In the genomic region with DNA sequence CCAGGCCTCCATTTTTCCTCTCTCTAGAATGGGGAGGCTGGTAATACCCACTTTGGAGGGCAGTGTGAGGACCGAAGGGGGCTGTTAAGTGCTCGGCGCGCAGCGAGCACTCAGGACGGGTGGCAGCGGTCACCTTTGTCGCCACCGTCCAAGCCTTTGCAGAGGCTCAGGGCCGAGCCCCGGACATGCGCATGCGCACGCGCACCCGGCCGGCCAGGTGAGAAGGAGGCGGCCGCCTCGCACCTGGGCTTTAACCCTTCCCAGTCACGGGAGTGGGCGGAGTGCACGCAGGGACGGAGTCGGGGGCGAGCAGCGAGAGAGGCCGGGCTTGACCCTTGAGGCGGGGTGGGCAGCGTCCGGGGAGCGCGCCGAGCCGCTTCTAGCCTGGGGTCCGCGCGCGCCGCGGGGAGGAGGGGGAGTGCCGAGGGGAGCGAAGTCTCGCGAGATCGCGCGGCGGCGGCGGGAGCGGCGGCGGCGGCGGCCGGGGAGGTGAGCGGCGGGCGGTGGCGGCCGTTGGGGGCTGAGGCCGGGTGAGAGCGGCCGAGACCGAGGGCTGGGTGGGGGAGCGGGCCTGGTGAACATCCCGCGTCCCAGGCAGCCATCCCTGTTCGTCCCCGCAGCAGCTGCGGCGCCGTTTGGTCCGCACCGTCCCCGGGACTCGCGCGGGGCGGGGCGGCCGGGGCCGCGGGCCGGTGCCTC, we compare ENCODE assay signal across 8 cellular contexts. TPM values are rescaled to one million over a fixed set of nuclear protein-coding genes. Genes with fewer than 3 reads are reported as not detected.
DNase-seq lines count a peak whose midpoint lies in the region; ATAC-seq, FAIRE-seq and TF ChIP-seq lines count a peak whose summit lies in the region.

A gene with protein sequence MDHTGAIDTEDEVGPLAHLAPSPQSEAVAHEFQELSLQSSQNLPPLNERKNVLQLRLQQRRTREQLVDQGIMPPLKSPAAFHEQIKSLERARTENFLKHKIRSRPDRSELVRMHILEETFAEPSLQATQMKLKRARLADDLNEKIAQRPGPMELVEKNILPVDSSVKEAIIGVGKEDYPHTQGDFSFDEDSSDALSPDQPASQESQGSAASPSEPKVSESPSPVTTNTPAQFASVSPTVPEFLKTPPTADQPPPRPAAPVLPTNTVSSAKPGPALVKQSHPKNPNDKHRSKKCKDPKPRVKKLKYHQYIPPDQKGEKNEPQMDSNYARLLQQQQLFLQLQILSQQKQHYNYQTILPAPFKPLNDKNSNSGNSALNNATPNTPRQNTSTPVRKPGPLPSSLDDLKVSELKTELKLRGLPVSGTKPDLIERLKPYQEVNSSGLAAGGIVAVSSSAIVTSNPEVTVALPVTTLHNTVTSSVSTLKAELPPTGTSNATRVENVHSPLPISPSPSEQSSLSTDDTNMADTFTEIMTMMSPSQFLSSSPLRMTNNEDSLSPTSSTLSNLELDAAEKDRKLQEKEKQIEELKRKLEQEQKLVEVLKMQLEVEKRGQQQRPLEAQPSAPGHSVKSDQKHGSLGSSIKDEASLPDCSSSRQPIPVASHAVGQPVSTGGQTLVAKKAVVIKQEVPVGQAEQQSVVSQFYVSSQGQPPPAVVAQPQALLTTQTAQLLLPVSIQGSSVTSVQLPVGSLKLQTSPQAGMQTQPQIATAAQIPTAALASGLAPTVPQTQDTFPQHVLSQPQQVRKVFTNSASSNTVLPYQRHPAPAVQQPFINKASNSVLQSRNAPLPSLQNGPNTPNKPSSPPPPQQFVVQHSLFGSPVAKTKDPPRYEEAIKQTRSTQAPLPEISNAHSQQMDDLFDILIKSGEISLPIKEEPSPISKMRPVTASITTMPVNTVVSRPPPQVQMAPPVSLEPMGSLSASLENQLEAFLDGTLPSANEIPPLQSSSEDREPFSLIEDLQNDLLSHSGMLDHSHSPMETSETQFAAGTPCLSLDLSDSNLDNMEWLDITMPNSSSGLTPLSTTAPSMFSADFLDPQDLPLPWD (plus strand): TSS at position 443 of the 699 bp plus-strand sequence. CDS start 69,288 bp downstream, outside the sequence.

- peak within 1 kb of the TSS; percentile 94 for H3K27ac Mint-ChIP-seq in Caco-2 (ENCODE audit: unreplicated experiment)
- peak within 1 kb of the TSS; percentile 76 to 94 (median 90) for H3K27ac Mint-ChIP-seq in naive thymus-derived CD8-positive, alpha-beta T cell
- H3K27ac Mint-ChIP-seq in stimulated activated naive B cell treated with anti-CD40 and anti-IgM and Interleukin-4, amounts not matched to agents 10 μg/mL and 1 μg/mL and 100 μg/mL, for 72 hours, result peak within 1 kb of the TSS; percentile 96

- no TSS peak for BruUV-seq in Caco-2 (replicated peaks; lab: Mats Ljungman, UMichigan)

- DNase-seq in Caco-2 (peak; percentile 95), HTR-8/SVneo (ENCODE audit: insufficient read length, low spot score) (peak; percentile 74), Peyer's patch (peak; percentile 76 to 91 (median 90)), fibroblast of gingiva (ENCODE audit: low read depth) (peak; percentile 50)
- DNase-seq in activated T-helper 1 cell treated with anti-CD3 and anti-CD28 coated beads, Interleukin-2, amount 50 U/mL, for 16 hours (ENCODE audit: low read depth in 1 of 2, low spot score in 1 of 2), result peak; percentile 57 to 68
- peak; percentile 61 to 91 (median 83) for DNase-seq in naive thymus-derived CD8-positive, alpha-beta T cell
- DNase-seq in stimulated activated naive B cell treated with anti-CD40 and anti-IgM and Interleukin-4, amounts not matched to agents 10 μg/mL and 1 μg/mL and 100 μg/mL, for 72 hours, result peak; percentile 80

- TF ChIP-seq POLR2A in Peyer's patch (IDR thresholded peaks at IDR 0.05), result peak; percentile 46 to 48

- H3K4me3 ChIP-seq in Caco-2 (ENCODE audit: low read depth, low read length), result peak within 1 kb of the TSS; percentile 68
- H3K4me3 ChIP-seq in Peyer's patch, result peak within 1 kb of the TSS; percentile 58 to 99 (median 95)

- peak within 1 kb of the TSS; percentile 90 for H3K4me3 Mint-ChIP-seq in Caco-2 (ENCODE audit: unreplicated experiment)
- H3K4me3 Mint-ChIP-seq in naive thymus-derived CD8-positive, alpha-beta T cell, result peak within 1 kb of the TSS; percentile 84 to 93 (median 89)
- peak within 1 kb of the TSS; percentile 93 for H3K4me3 Mint-ChIP-seq in stimulated activated naive B cell treated with anti-CD40 and anti-IgM and Interleukin-4, amounts not matched to agents 10 μg/mL and 1 μg/mL and 100 μg/mL, for 72 hours

- H3K27me3 ChIP-seq in Caco-2 (replicated peaks; ENCODE audit: control insufficient read depth, insufficient read depth, low read length) (no peaks in the 10 kb centered on the region), Peyer's patch (no peaks in the 10 kb centered on the region)

- intact Hi-C loops in Caco-2 (cut with micrococcal nuclease; ENCODE audit: unreplicated experiment), result loop anchor here (5.0 kb wide), 1 partner anchor 116 kb away; no protein-coding TSS in a partner anchor

- H3K9me3 ChIP-seq in Caco-2 (no peaks in the 10 kb centered on the region), Peyer's patch (no peaks in the 10 kb centered on the region)

- no peaks in the 10 kb centered on the region for H3K27me3 Mint-ChIP-seq in Caco-2 (ENCODE audit: insufficient read depth, unreplicated experiment)
- peaks cover 0 to 4% (median 0%) of the 10 kb centered on the region in 5 donors for H3K27me3 Mint-ChIP-seq in naive thymus-derived CD8-positive, alpha-beta T cell
- H3K27me3 Mint-ChIP-seq in stimulated activated naive B cell treated with anti-CD40 and anti-IgM and Interleukin-4, amounts not matched to agents 10 μg/mL and 1 μg/mL and 100 μg/mL, for 72 hours, result peaks cover 12 to 16% of the 10 kb centered on the region in 2 donors

- no peak for FAIRE-seq in HTR-8/SVneo (lab: Jason Lieb, UNC)

- no peaks in the 10 kb centered on the region for H3K9me3 Mint-ChIP-seq in Caco-2 (ENCODE audit: unreplicated experiment)
- no peaks in the 10 kb centered on the region for H3K9me3 Mint-ChIP-seq in naive thymus-derived CD8-positive, alpha-beta T cell
- no peaks in the 10 kb centered on the region for H3K9me3 Mint-ChIP-seq in stimulated activated naive B cell treated with anti-CD40 and anti-IgM and Interleukin-4, amounts not matched to agents 10 μg/mL and 1 μg/mL and 100 μg/mL, for 72 hours

- H3K36me3 Mint-ChIP-seq in Caco-2 (ENCODE audit: insufficient read depth, unreplicated experiment), result peaks cover 8% of the 10 kb centered on the region
- H3K36me3 Mint-ChIP-seq in naive thymus-derived CD8-positive, alpha-beta T cell, result no peaks in the 10 kb centered on the region
- H3K36me3 Mint-ChIP-seq in stimulated activated naive B cell treated with anti-CD40 and anti-IgM and Interleukin-4, amounts not matched to agents 10 μg/mL and 1 μg/mL and 100 μg/mL, for 72 hours, result no peaks in the 10 kb centered on the region

- CTCF ChIA-PET in Caco-2 (lab: Charles Lee), result interaction anchor here (0.9 kb wide), 1 partner anchor 151 kb away, joined by 4 read pairs; a partner anchor contains a TSS

- H3K27ac ChIP-seq in Peyer's patch, result peak within 1 kb of the TSS; percentile 81 to 93 (median 86)

- ATAC-seq in GM21360 (IDR thresholded peaks at IDR 0.05; ENCODE audit: unreplicated experiment), result peak; percentile 62
- peak; percentile 86 to 89 for ATAC-seq in naive thymus-derived CD8-positive, alpha-beta T cell
- ATAC-seq in stimulated activated naive B cell treated with anti-CD40 and anti-IgM and Interleukin-4, amounts not matched to agents 10 μg/mL and 1 μg/mL and 100 μg/mL, for 72 hours (replicated peaks), result peak; percentile 87 to 90

- POLR2A ChIA-PET in Caco-2 (lab: Charles Lee), result no interaction called here
- POLR2A ChIA-PET in naive thymus-derived CD8-positive, alpha-beta T cell (lab: Charles Lee), result no interaction called here

- H3K36me3 ChIP-seq in Caco-2 (ENCODE audit: control insufficient read depth, insufficient read depth, low read length) (no peaks in the 10 kb centered on the region), Peyer's patch (no peaks in the 10 kb centered on the region)

- TF ChIP-seq CTCF in Caco-2 (IDR thresholded peaks at IDR 0.05; ENCODE audit: insufficient read depth in 1 of 2, low read depth in 1 of 2, low read length in 1 of 2, severe bottlenecking in 1 of 2, unreplicated experiment in 1 of 2) (no peak), Peyer's patch (IDR thresholded peaks at IDR 0.05) (no peak)

- peaks cover 17% of the 10 kb centered on the region for H3K4me1 Mint-ChIP-seq in Caco-2 (ENCODE audit: low read depth, unreplicated experiment)
- H3K4me1 Mint-ChIP-seq in naive thymus-derived CD8-positive, alpha-beta T cell, result peaks cover 11 to 21% (median 14%) of the 10 kb centered on the region in 4 donors
- H3K4me1 Mint-ChIP-seq in stimulated activated naive B cell treated with anti-CD40 and anti-IgM and Interleukin-4, amounts not matched to agents 10 μg/mL and 1 μg/mL and 100 μg/mL, for 72 hours, result peaks cover 11 to 22% of the 10 kb centered on the region in 2 donors

- H3K4me1 ChIP-seq in Caco-2 (peaks cover 6% of the 10 kb centered on the region; the same call in 1 of the 2 replicates), Peyer's patch (peaks cover 0 to 6% (median 4%) of the 10 kb centered on the region in 4 donors)

RNA-seq across cellular contexts. Expression of the gene that starts here (rescaled TPM):
- total RNA-seq in Caco-2 (2022) (29.5 and 37.1 TPM in 2 replicates), Peyer's patch (100 to 1,000 TPM in 1 of 4 donors, 10 to 100 TPM in 3; 42.2 to 136 (median 68.7) TPM)
- 10 to 100 TPM; 21.5 to 23.3 TPM for total RNA-seq in naive thymus-derived CD8-positive, alpha-beta T cell
- polyA plus RNA-seq in naive thymus-derived CD8-positive, alpha-beta T cell, result 1 to 10 TPM; 2.5 to 6.4 (median 4.6) TPM

Comparison
In these comparisons a context has a peak if more than half of its experiments do, and no peak if none do; other contexts are left out.
1. Peak in every context shown above with its lines: DNase-seq, ATAC-seq, H3K4me3 ChIP-seq and H3K27ac ChIP-seq.